Comparison of ENCODE assay signal across 1 cellular context in genomic region chr1:109477821-109478220, GRCh38.
TF ChIP-seq lines count a peak whose summit lies in the region.

No MANE protein-coding gene starts in this region.

TF ChIP-seq in A549, 52 proteins besides CTCF, POLR2A, EP300 and RAD21:
- TF ChIP-seq EHMT2 (IDR thresholded peaks at IDR 0.05; ENCODE audit: low read depth): no peak
- no peak for TF ChIP-seq ESRRA (IDR thresholded peaks at IDR 0.05; ENCODE audit: borderline replicate concordance, low read length)
- no peak for TF ChIP-seq HES2 (IDR thresholded peaks at IDR 0.05)
- TF ChIP-seq POLR2AphosphoS2 (conservative IDR thresholded peaks at IDR 0.05; ENCODE audit: low read length): no peak
- no peak for TF ChIP-seq CHD2 (IDR thresholded peaks at IDR 0.05; ENCODE audit: low read length, partially characterized antibody)
- TF ChIP-seq HEYL (CRISPR knock-in tag; IDR thresholded peaks at IDR 0.05): no peak
- no peak for TF ChIP-seq PBX3 (IDR thresholded peaks at IDR 0.05)
- no peak for TF ChIP-seq HOXB5 (CRISPR knock-in tag; IDR thresholded peaks at IDR 0.05)
